ENCODE assay signal across 12 cellular contexts in the genomic region with DNA sequence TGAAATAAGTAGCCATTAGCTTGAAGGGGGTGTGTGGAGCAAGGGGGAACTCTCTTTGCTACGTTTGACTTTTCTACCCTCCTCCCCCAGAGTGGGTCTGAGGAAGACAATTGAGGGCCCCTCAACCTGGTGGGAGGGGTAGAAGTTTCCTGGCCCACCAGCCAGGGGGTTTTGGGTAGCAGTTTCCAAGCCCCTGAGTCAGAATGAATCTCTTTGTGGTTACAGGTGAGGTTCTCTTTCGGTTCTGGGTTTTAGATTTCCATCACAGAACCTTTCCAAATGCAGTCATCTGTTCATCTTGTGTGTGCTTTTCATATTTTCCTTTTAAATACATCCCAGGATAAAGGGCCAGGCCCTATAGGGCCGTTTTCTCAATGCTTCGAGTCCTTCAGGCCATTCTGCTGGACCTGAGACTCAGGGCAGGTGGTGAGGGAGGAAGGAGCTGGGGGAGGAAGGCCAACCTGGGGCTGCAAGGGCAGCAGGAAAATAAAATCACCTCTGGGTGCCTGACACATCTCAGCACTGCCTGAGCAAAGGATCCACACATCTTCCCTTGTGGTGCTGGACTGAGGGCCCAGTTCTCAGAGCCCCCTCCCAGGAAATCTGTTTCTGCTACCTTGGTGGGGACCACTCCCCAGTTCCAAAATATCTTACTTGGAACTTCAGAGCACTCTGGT. TPM values are rescaled to one million over a fixed set of nuclear protein-coding genes. Genes with fewer than 3 reads are reported as not detected.
DNase-seq lines count a peak whose midpoint lies in the region; ATAC-seq and TF ChIP-seq lines count a peak whose summit lies in the region.
"Had no signal": no experiment of that assay in that cellular context is flagged by ENCODE, and none has a peak within 500 bp of the region (broad histone marks: within the 10 kb centered on the region; RNA-seq: fewer than 3 reads in every experiment).

No MANE protein-coding gene starts in this region.

- CTCF ChIA-PET in activated CD4-positive, alpha-beta T cell treated with anti-CD3 and anti-CD28 coated beads for 36 hours (lab: Charles Lee): interaction anchor here (0.6 to 5.6 kb wide), 12 partner anchors 9 to 211 kb away, joined by 3 to 72 read pairs (median 4); a partner anchor contains a TSS

- no peaks in the 10 kb centered on the region for H3K27me3 Mint-ChIP-seq in activated CD4-positive, alpha-beta T cell treated with anti-CD3 and anti-CD28 coated beads for 36 hours
- peaks cover 13 to 25% (median 15%) of the 10 kb centered on the region in 3 donors for H3K27me3 Mint-ChIP-seq in immature natural killer cell (ENCODE audit: low read depth in 3 of 3)

- peaks cover 77% of the 10 kb centered on the region for H3K4me1 Mint-ChIP-seq in activated CD4-positive, alpha-beta T cell treated with anti-CD3 and anti-CD28 coated beads for 36 hours
- peaks cover 82 to 84% of the 10 kb centered on the region in 2 donors for H3K4me1 Mint-ChIP-seq in immature natural killer cell

- no peak for TF ChIP-seq POLR2A in stomach (IDR thresholded peaks at IDR 0.05)

- H3K9me3 Mint-ChIP-seq in activated CD4-positive, alpha-beta T cell treated with anti-CD3 and anti-CD28 coated beads for 36 hours (ENCODE audit: low read depth): peaks cover 3% of the 10 kb centered on the region
- H3K9me3 Mint-ChIP-seq in immature natural killer cell: no peaks in the 10 kb centered on the region

- H3K4me1 ChIP-seq in stomach: peaks cover 24 to 82% (median 56%) of the 10 kb centered on the region in 4 donors

- 78 to 86% (median 84%) methylated on average over 4 of the region's 4 CpGs for WGBS in stomach, 5 donors

- H3K9me3 ChIP-seq in stomach: no peaks in the 10 kb centered on the region

- H3K27me3 ChIP-seq in stomach: peaks cover 0 to 18% (median 0%) of the 10 kb centered on the region in 3 donors

- H3K27ac Mint-ChIP-seq in activated CD4-positive, alpha-beta T cell treated with anti-CD3 and anti-CD28 coated beads for 36 hours: peak overlapping the region; percentile 89
- H3K27ac Mint-ChIP-seq in immature natural killer cell: peak overlapping the region; percentile 73 to 97 (median 90)

- ATAC-seq in activated CD4-positive, alpha-beta T cell treated with anti-CD3 and anti-CD28 coated beads for 36 hours: peak; percentile 1
- ATAC-seq in HG02973 (IDR thresholded peaks at IDR 0.05; ENCODE audit: unreplicated experiment): no peak

- no peak overlapping the region for H3K4me3 ChIP-seq in stomach

- TF ChIP-seq EP300 in stomach (IDR thresholded peaks at IDR 0.05): no peak

- peak overlapping the region in 3 of 5 donors; percentile 41 to 93 (median 57) for H3K27ac ChIP-seq in stomach
- H3K27ac ChIP-seq: 22Rv1 had no signal

- intact Hi-C loops in activated CD4-positive, alpha-beta T cell treated with anti-CD3 and anti-CD28 coated beads for 36 hours (cut with DNase I, micrococcal nuclease): loop anchor here (1.0 to 10.0 kb wide), 9 partner anchors 17 to 1491 kb away; a partner anchor contains a TSS
- intact Hi-C loops in stomach (cut with DNase I; ENCODE audit: low total_unique reads): no loop called here

- peaks cover 75% of the 10 kb centered on the region for H3K36me3 Mint-ChIP-seq in activated CD4-positive, alpha-beta T cell treated with anti-CD3 and anti-CD28 coated beads for 36 hours (ENCODE audit: low read depth)
- H3K36me3 Mint-ChIP-seq in immature natural killer cell: peaks cover 10 to 20% (median 16%) of the 10 kb centered on the region in 3 donors

- DNase-seq in activated CD4-positive, alpha-beta T cell treated with anti-CD3 and anti-CD28 coated beads for 36 hours: peak; percentile 65
- DNase-seq in activated CD4-positive, alpha-beta T cell treated with anti-CD3 and anti-CD28 coated beads for 1 hour: no peak
- DNase-seq in activated T-cell treated with anti-CD3 and anti-CD28 coated beads for 4 hours: peak; percentile 37
- DNase-seq in immature natural killer cell: no peak
- DNase-seq in stomach: peak; percentile 3
- DNase-seq in NCI-H345 treated with DMSO at 0.1 percent for 48 hours (lab: John Stamatoyannopoulos, UW; ENCODE audit: unreplicated experiment): no peak
- no peak for DNase-seq in NCI-H2227 treated with DMSO at 0.1 percent for 48 hours (lab: John Stamatoyannopoulos, UW)
- DNase-seq: NCI-H226, SHP77 treated with DMSO at 0.1 percent for 48 hours had no signal

- peaks cover 0 to 28% (median 10%) of the 10 kb centered on the region in 4 donors for H3K36me3 ChIP-seq in stomach

- H3K4me3 Mint-ChIP-seq in activated CD4-positive, alpha-beta T cell treated with anti-CD3 and anti-CD28 coated beads for 36 hours: peak overlapping the region; percentile 76
- peak overlapping the region in 4 of 5 donors; percentile 48 to 98 (median 94) for H3K4me3 Mint-ChIP-seq in immature natural killer cell

- TF ChIP-seq CTCF in stomach (IDR thresholded peaks at IDR 0.05): no peak

- POLR2A ChIA-PET in activated CD4-positive, alpha-beta T cell treated with anti-CD3 and anti-CD28 coated beads for 36 hours (lab: Charles Lee): interaction anchor here (0.6 to 3.6 kb wide), 12 partner anchors 9 to 99 kb away, joined by 3 to 33 read pairs (median 6); no protein-coding TSS in a partner anchor

RNA-seq across cellular contexts. Expression of a gene that starts 4.7 kb away (rescaled TPM):
- total RNA-seq in activated CD4-positive, alpha-beta T cell treated with anti-CD3 and anti-CD28 coated beads for 36 hours: 100 to 1,000 TPM in 1 of 2 experiments, 10 to 100 TPM in 1; 89.6 to 108 TPM
- polyA plus RNA-seq in immature natural killer cell: 100 to 1,000 TPM; 101 to 137 (median 129) TPM
- 10 to 100 TPM in 4 of 5 donors, 1 to 10 TPM in 1; 7.1 to 39.8 (median 18.5) TPM for total RNA-seq in stomach
- 10 to 100 TPM in 2 of 3 donors, 1 to 10 TPM in 1; 6.6 to 18.5 (median 15.4) TPM for polyA plus RNA-seq in stomach
- total RNA-seq: G401 had no signal

Comparison
In these comparisons a context has a peak if more than half of its experiments do, and no peak if none do; other contexts are left out.
1. DNase-seq: peak in activated CD4-positive, alpha-beta T cell treated with anti-CD3 and anti-CD28 coated beads for 36 hours (single experiment), activated T-cell treated with anti-CD3 and anti-CD28 coated beads for 4 hours (single experiment) and stomach (single experiment); none in activated CD4-positive, alpha-beta T cell treated with anti-CD3 and anti-CD28 coated beads for 1 hour (single experiment), immature natural killer cell (0 of 3), NCI-H345 treated with DMSO at 0.1 percent for 48 hours (single experiment) and NCI-H2227 treated with DMSO at 0.1 percent for 48 hours (single experiment).